12 cellular contexts compared by ENCODE assay signal in the genomic region with DNA sequence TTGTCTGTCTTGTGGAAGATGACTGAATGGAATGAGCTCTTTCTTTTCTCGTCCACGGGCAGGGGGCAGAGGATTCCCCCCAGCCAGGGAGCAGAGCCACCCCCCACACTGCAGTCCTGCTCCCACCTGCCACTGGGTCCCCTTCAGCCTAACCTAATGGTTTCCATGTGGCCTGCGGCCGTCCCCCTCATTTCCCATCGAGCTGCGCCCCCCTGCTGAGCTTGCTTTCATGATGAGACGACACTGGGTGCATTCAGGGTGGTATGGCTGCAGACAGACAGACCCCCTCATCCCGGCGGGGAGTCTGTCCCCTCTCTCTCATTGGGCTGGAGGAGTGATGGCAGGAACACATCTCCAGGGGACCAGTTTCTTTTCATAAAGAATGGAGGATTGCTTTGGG.
DNase-seq lines count a peak whose midpoint lies in the region; ATAC-seq and TF ChIP-seq lines count a peak whose summit lies in the region.
"Had no signal": no experiment of that assay in that cellular context is flagged by ENCODE, and none has a peak within 500 bp of the region (broad histone marks: within the 10 kb centered on the region; RNA-seq: fewer than 3 reads in every experiment).

No MANE protein-coding gene starts in this region.

- H3K27me3 Mint-ChIP-seq in GM23338 (ENCODE audit: insufficient read depth, low read depth, poor library complexity), result peaks cover 77% of the 10 kb centered on the region

- H3K9ac ChIP-seq in BLaER1 treated with 17β-estradiol and CSF1 and Interleukin-3, amounts not matched to agents 10 nM and 100 nM, result peak overlapping the region in 3 of 11 experiments; percentile 4 to 47 (median 8); a peak in 1 of 22 replicates

- DNase-seq in GM23338 (ENCODE audit: low spot score), result no peak
- DNase-seq in caudate nucleus (lab: John Stamatoyannopoulos, UW), result no peak
- peak; percentile 32 for DNase-seq in osteoblast (ENCODE audit: insufficient read length, low spot score, missing footprints)
- no peak for DNase-seq in NCI-H2029 treated with DMSO at 0.1 percent for 48 hours (lab: John Stamatoyannopoulos, UW)
- no peak for DNase-seq in prostate gland (ENCODE audit: low spot score)
- DNase-seq in UCSD-AML1 (lab: John Stamatoyannopoulos, UW; ENCODE audit: unreplicated experiment), result no peak
- DNase-seq: NCI-H187 treated with DMSO at 0.1 percent for 48 hours; NK-92 treated with Interleukin-12 subunit alpha and Interleukin-12 subunit beta, amount 100 ng/mL, for 24 hours; SHP77 treated with DMSO at 0.1 percent for 48 hours had no signal

- no peak overlapping the region for H3K4me3 ChIP-seq in BLaER1 treated with 17β-estradiol and CSF1 and Interleukin-3, amounts not matched to agents 10 nM and 100 nM
- H3K4me3 ChIP-seq in GM23338 (no peak overlapping the region), osteoblast (ENCODE audit: insufficient read depth, low read length) (no peak overlapping the region), prostate gland (no peak overlapping the region)

- H3K9me2 ChIP-seq in GM23338 (ENCODE audit: insufficient read depth), result no peaks in the 10 kb centered on the region

- TF ChIP-seq CTCF in GM23338 (conservative IDR thresholded peaks at IDR 0.05; ENCODE audit: low read depth in 2 of 2) (no peak), osteoblast (IDR thresholded peaks at IDR 0.05; ENCODE audit: extremely low read depth, low read depth, low read length) (no peak), prostate gland (IDR thresholded peaks at IDR 0.05) (no peak)

- no peak overlapping the region for H3K27ac Mint-ChIP-seq in GM23338

- H3K27me3 ChIP-seq in BLaER1 treated with 17β-estradiol and CSF1 and Interleukin-3, amounts not matched to agents 10 nM and 100 nM, result no peaks in the 10 kb centered on the region
- H3K27me3 ChIP-seq in GM23338 (ENCODE audit: insufficient read depth), result no peaks in the 10 kb centered on the region
- H3K27me3 ChIP-seq in osteoblast (ENCODE audit: insufficient read depth, low read length), result no peaks in the 10 kb centered on the region
- H3K27me3 ChIP-seq in prostate gland (replicated peaks; ENCODE audit: insufficient read depth), result no peaks in the 10 kb centered on the region

- TF ChIP-seq POLR2A in prostate gland (IDR thresholded peaks at IDR 0.05), result no peak

- ATAC-seq in GM23338, result no peak
- no peak for ATAC-seq in GM19467 (IDR thresholded peaks at IDR 0.05; ENCODE audit: unreplicated experiment)

- H3K79me2 ChIP-seq in GM23338 (replicated peaks; ENCODE audit: insufficient read depth) (peaks cover 4% of the 10 kb centered on the region; the same call in 1 of the 2 replicates), osteoblast (ENCODE audit: insufficient read depth, low read length) (no peaks in the 10 kb centered on the region)

- peak overlapping the region in 5 of 11 experiments; percentile 5 to 86 (median 66); a peak in 8 of 22 replicates for H3K4me2 ChIP-seq in BLaER1 treated with 17β-estradiol and CSF1 and Interleukin-3, amounts not matched to agents 10 nM and 100 nM
- H3K4me2 ChIP-seq in GM23338, result no peak overlapping the region
- H3K4me2 ChIP-seq in osteoblast (ENCODE audit: insufficient read depth, low read length), result no peak overlapping the region

- peaks cover 19% of the 10 kb centered on the region; the same call in 2 of the 3 replicates for H3K4me1 Mint-ChIP-seq in GM23338

- H3F3A ChIP-seq in GM23338 (replicated peaks; ENCODE audit: low read depth), result peaks cover 62% of the 10 kb centered on the region

- H3K4me1 ChIP-seq in BLaER1 treated with 17β-estradiol and CSF1 and Interleukin-3, amounts not matched to agents 10 nM and 100 nM, result peaks cover 9 to 50% (median 17%) of the 10 kb centered on the region in 10 experiments; a peak in 19 of 20 replicates
- H3K4me1 ChIP-seq in GM23338 (ENCODE audit: insufficient read depth) (peaks cover 9% of the 10 kb centered on the region; the same call in 1 of the 2 replicates), osteoblast (ENCODE audit: insufficient read depth, low read length) (no peaks in the 10 kb centered on the region), prostate gland (replicated peaks) (no peaks in the 10 kb centered on the region)

- H3K4me3 Mint-ChIP-seq in GM23338, result no peak overlapping the region

- H3K9me3 Mint-ChIP-seq in GM23338, result peaks cover 44% of the 10 kb centered on the region

- peaks cover 93 to 100% (median 97%) of the 10 kb centered on the region in 11 experiments for H3K36me3 ChIP-seq in BLaER1 treated with 17β-estradiol and CSF1 and Interleukin-3, amounts not matched to agents 10 nM and 100 nM
- H3K36me3 ChIP-seq in GM23338 (ENCODE audit: insufficient read depth) (peaks cover 54% of the 10 kb centered on the region), osteoblast (ENCODE audit: insufficient read depth, low read length) (peaks cover 33% of the 10 kb centered on the region), prostate gland (peaks cover 0 to 7% of the 10 kb centered on the region in 2 donors)

- peaks cover 100% of the 10 kb centered on the region for H3K36me3 Mint-ChIP-seq in GM23338 (ENCODE audit: low read depth)

- 82% methylated on average over 9 of the region's 9 CpGs for whole genome bisulfite sequencing in prostate gland

- H3K27ac ChIP-seq in BLaER1 treated with 17β-estradiol and CSF1 and Interleukin-3, amounts not matched to agents 10 nM and 100 nM, result peak overlapping the region in 6 of 11 experiments; percentile 7 to 69 (median 42); a peak in 8 of 22 replicates
- H3K27ac ChIP-seq in GM23338 (ENCODE audit: low read depth) (peak overlapping the region; percentile 84), caudate nucleus (ENCODE audit: low read depth, low read length) (peak overlapping the region; percentile 4), osteoblast (ENCODE audit: low read depth, low read length) (no peak overlapping the region), prostate gland (no peak overlapping the region)
- H3K27ac ChIP-seq: C4-2B had no signal

- intact Hi-C loops in prostate gland (cut with DNase I), result no loop called here

- peaks cover 0 to 11% (median 0%) of the 10 kb centered on the region in 11 experiments; a peak in 4 of 22 replicates for H3K9me3 ChIP-seq in BLaER1 treated with 17β-estradiol and CSF1 and Interleukin-3, amounts not matched to agents 10 nM and 100 nM (replicated peaks in 1 of 11)
- no peaks in the 10 kb centered on the region for H3K9me3 ChIP-seq in osteoblast (ENCODE audit: low read depth, low read length)
- H3K9me3 ChIP-seq in prostate gland, result no peaks in the 10 kb centered on the region

- peaks cover 0 to 51% (median 35%) of the 10 kb centered on the region in 11 experiments; a peak in 15 of 22 replicates for H4K20me1 ChIP-seq in BLaER1 treated with 17β-estradiol and CSF1 and Interleukin-3, amounts not matched to agents 10 nM and 100 nM
- H4K20me1 ChIP-seq in GM23338 (replicated peaks; ENCODE audit: insufficient read depth) (peaks cover 28% of the 10 kb centered on the region), osteoblast (ENCODE audit: insufficient read depth, low read length) (peaks cover 3% of the 10 kb centered on the region)

- no peak overlapping the region for H2AFZ ChIP-seq in GM23338
- H2AFZ ChIP-seq in osteoblast (ENCODE audit: low read length), result no peak overlapping the region

TF ChIP-seq in GM23338, 12 proteins besides CTCF, POLR2A, EP300 and RAD21:
- peak; percentile 0; the same call in 1 of the 2 replicates for TF ChIP-seq POLR2AphosphoS5 (IDR thresholded peaks at IDR 0.05; ENCODE audit: low read depth)
- TF ChIP-seq, protein P1, sequence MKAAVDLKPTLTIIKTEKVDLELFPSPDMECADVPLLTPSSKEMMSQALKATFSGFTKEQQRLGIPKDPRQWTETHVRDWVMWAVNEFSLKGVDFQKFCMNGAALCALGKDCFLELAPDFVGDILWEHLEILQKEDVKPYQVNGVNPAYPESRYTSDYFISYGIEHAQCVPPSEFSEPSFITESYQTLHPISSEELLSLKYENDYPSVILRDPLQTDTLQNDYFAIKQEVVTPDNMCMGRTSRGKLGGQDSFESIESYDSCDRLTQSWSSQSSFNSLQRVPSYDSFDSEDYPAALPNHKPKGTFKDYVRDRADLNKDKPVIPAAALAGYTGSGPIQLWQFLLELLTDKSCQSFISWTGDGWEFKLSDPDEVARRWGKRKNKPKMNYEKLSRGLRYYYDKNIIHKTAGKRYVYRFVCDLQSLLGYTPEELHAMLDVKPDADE (IDR thresholded peaks at IDR 0.05), result no peak

Comparison
In these comparisons a context has a peak if more than half of its experiments do, and no peak if none do; other contexts are left out.
1. H3K27ac ChIP-seq: peak in BLaER1 treated with 17β-estradiol and CSF1 and Interleukin-3, amounts not matched to agents 10 nM and 100 nM (6 of 11), GM23338 (single experiment) and caudate nucleus (single experiment); none in osteoblast (single experiment) and prostate gland (0 of 2).